1 cellular context compared by ENCODE assay signal in the genomic region with DNA sequence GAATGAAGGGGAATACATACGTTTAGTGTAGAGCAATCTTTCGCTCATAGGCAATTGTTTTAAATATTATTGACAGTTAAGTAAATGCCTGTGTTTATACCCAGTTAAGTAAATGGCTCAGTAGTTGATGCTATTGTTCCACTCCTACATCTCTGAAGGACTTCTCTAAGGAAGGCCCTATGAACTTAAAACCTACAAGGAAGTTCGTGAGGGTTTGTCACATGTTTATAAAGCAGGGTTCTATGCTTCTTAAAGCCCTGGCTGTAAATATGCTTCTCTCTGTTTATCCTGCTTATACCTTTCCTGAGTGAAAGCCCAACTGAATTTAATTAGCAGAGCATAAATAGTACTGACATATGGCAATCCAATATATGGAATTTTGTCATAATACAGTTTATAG.
TF ChIP-seq lines count a peak whose summit lies in the region.

No MANE protein-coding gene starts in this region.

TF ChIP-seq in H1, 55 proteins besides CTCF, POLR2A, EP300 and RAD21:
- TF ChIP-seq, protein P1, sequence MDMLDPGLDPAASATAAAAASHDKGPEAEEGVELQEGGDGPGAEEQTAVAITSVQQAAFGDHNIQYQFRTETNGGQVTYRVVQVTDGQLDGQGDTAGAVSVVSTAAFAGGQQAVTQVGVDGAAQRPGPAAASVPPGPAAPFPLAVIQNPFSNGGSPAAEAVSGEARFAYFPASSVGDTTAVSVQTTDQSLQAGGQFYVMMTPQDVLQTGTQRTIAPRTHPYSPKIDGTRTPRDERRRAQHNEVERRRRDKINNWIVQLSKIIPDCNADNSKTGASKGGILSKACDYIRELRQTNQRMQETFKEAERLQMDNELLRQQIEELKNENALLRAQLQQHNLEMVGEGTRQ (IDR thresholded peaks at IDR 0.05; ENCODE audit: low read length): no peak
